ENCODE assay signal across 8 cellular contexts in genomic region chr5:134370871-134371833, GRCh38. TPM values are rescaled to one million over a fixed set of nuclear protein-coding genes. Genes with fewer than 3 reads are reported as not detected.
DNase-seq lines count a peak whose midpoint lies in the region; ATAC-seq and TF ChIP-seq lines count a peak whose summit lies in the region.

TSS of gene UBE2B (plus strand) at chr5:134371569. CDS start at chr5:134371596, 27 bp downstream.

- H3K4me3 Mint-ChIP-seq in activated naive CD8-positive, alpha-beta T cell treated with anti-CD3 and anti-CD28 coated beads, Interleukin-2, amount 50 U/mL, for 24 hours: peak within 1 kb of the TSS; percentile 95

- intact Hi-C loops in Right ventricle myocardium inferior (cut with DNase I) (loop anchor here (2.0 to 5.0 kb wide), 2 partner anchors 156 to 201 kb away; no protein-coding TSS in a partner anchor), ovary (cut with DNase I) (loop anchor here in 2 of 4 donors (5.0 kb wide), 2 partner anchors 156 to 206 kb away; partner anchors contain the start of gene JADE2 (in 1 of the 2)), thyroid gland (cut with DNase I) (loop anchor here (10.0 kb wide), 1 partner anchor 204 kb away; no protein-coding TSS in a partner anchor)

- TF ChIP-seq EP300 in ovary (IDR thresholded peaks at IDR 0.05): peak; percentile 87

- TF ChIP-seq CTCF in GM12865 (IDR thresholded peaks at IDR 0.05; ENCODE audit: insufficient read depth, low read depth, low read length, missing control alignments) (no peak), ovary (IDR thresholded peaks at IDR 0.05) (no peak), thyroid gland (IDR thresholded peaks at IDR 0.05) (peak in 2 of 6 experiments; percentile 5 to 34)

- H3K9me3 ChIP-seq in ovary: no peaks in the 10 kb centered on the region
- H3K9me3 ChIP-seq in thyroid gland: no peaks in the 10 kb centered on the region

- 0 to 1% (median 1%) methylated on average over 53 to 74 of the region's 74 CpGs for WGBS in ovary, 3 donors
- 0 to 1% methylated on average over 24 to 35 of the region's 74 CpGs for WGBS in thyroid gland, 2 donors

- H3K27me3 Mint-ChIP-seq in activated naive CD8-positive, alpha-beta T cell treated with anti-CD3 and anti-CD28 coated beads, Interleukin-2, amount 50 U/mL, for 24 hours: peaks cover 5% of the 10 kb centered on the region

- H3K27ac ChIP-seq in ovary (peak within 1 kb of the TSS; percentile 89 to 97), thyroid gland (peak within 1 kb of the TSS; percentile 94 to 98 (median 98))

- peak within 1 kb of the TSS; percentile 99 for H3K27ac Mint-ChIP-seq in activated naive CD8-positive, alpha-beta T cell treated with anti-CD3 and anti-CD28 coated beads, Interleukin-2, amount 50 U/mL, for 24 hours

- peaks cover 8% of the 10 kb centered on the region for H3K9me3 Mint-ChIP-seq in activated naive CD8-positive, alpha-beta T cell treated with anti-CD3 and anti-CD28 coated beads, Interleukin-2, amount 50 U/mL, for 24 hours

- H3K4me3 ChIP-seq in GM12865 (ENCODE audit: low read depth, low read length): peak within 1 kb of the TSS; percentile 93
- peak within 1 kb of the TSS; percentile 97 for H3K4me3 ChIP-seq in ovary
- H3K4me3 ChIP-seq in thyroid gland (replicated peaks in 1 of 3): peak within 1 kb of the TSS; percentile 62 to 96 (median 91)

- ATAC-seq in HG02763 (IDR thresholded peaks at IDR 0.05; ENCODE audit: unreplicated experiment) (peak; percentile 77), Right ventricle myocardium inferior (peak; percentile 94)
- peak; percentile 71 for ATAC-seq in activated naive CD8-positive, alpha-beta T cell treated with anti-CD3 and anti-CD28 coated beads, Interleukin-2, amount 50 U/mL, for 24 hours

- H3K36me3 Mint-ChIP-seq in activated naive CD8-positive, alpha-beta T cell treated with anti-CD3 and anti-CD28 coated beads, Interleukin-2, amount 50 U/mL, for 24 hours (ENCODE audit: low read depth): peaks cover 19% of the 10 kb centered on the region

- H3K27me3 ChIP-seq in ovary (no peaks in the 10 kb centered on the region), thyroid gland (no peaks in the 10 kb centered on the region)

- DNase-seq in GM12865 (ENCODE audit: low read depth) (peak; percentile 99), NCI-H1417 treated with DMSO at 0.1 percent for 48 hours (lab: John Stamatoyannopoulos, UW) (peak; percentile 84), SW480 (ENCODE audit: low spot score) (peak; percentile 100), Right ventricle myocardium inferior (ENCODE audit: missing footprints) (peak; percentile 98), ovary (peak; percentile 97 to 99 (median 98)), thyroid gland (peak; percentile 99)
- peak; percentile 95 for DNase-seq in activated naive CD8-positive, alpha-beta T cell treated with anti-CD3 and anti-CD28 coated beads, Interleukin-2, amount 50 U/mL, for 24 hours

- TF ChIP-seq POLR2A in ovary (IDR thresholded peaks at IDR 0.05) (peak; percentile 94), thyroid gland (IDR thresholded peaks at IDR 0.05) (peak; percentile 14 to 89)

- H3K36me3 ChIP-seq in ovary (no peaks in the 10 kb centered on the region), thyroid gland (no peaks in the 10 kb centered on the region)

- peaks cover 6% of the 10 kb centered on the region for H3K4me1 ChIP-seq in ovary (ENCODE audit: insufficient read depth)
- peaks cover 10 to 14% of the 10 kb centered on the region in 2 donors for H3K4me1 ChIP-seq in thyroid gland

- peaks cover 56% of the 10 kb centered on the region for H3K4me1 Mint-ChIP-seq in activated naive CD8-positive, alpha-beta T cell treated with anti-CD3 and anti-CD28 coated beads, Interleukin-2, amount 50 U/mL, for 24 hours

RNA-seq across cellular contexts. Expression of gene UBE2B, which starts in this region (rescaled TPM):
- total RNA-seq in Right ventricle myocardium inferior (258 TPM), ovary (100 to 1,000 TPM in 1 of 7 donors, 10 to 100 TPM in 6; 54.1 to 101 (median 68.1) TPM), thyroid gland (10 to 100 TPM; 36.8 to 83.2 (median 41.2) TPM)
- polyA plus RNA-seq in ovary: 10 to 100 TPM; 89.0 to 92.4 TPM

Comparison
In these comparisons a context has a peak if more than half of its experiments do, and no peak if none do; other contexts are left out.
1. Peak in every context shown above with its lines: DNase-seq, ATAC-seq, H3K4me3 ChIP-seq and H3K27ac ChIP-seq.